ENCODE assay signal across 8 cellular contexts in genomic region chr20:38730989-38731737, GRCh38. TPM values are rescaled to one million over a fixed set of nuclear protein-coding genes. Genes with fewer than 3 reads are reported as not detected.
DNase-seq lines count a peak whose midpoint lies in the region; ATAC-seq and TF ChIP-seq lines count a peak whose summit lies in the region.

No MANE protein-coding gene starts in this region.

- H3K4me3 ChIP-seq in GM23248 (peak overlapping the region; percentile 33), coronary artery (peak overlapping the region; percentile 66), lung (no peak overlapping the region)

- H3K4me1 ChIP-seq in GM23248 (ENCODE audit: insufficient read depth), result no peaks in the 10 kb centered on the region
- peaks cover 0 to 13% of the 10 kb centered on the region in 2 donors for H3K4me1 ChIP-seq in lung (ENCODE audit: control insufficient read depth in 2 of 2, insufficient read depth in 2 of 2, low read length in 2 of 2)

- H3F3A ChIP-seq in GM23248 (ENCODE audit: insufficient read depth), result no peaks in the 10 kb centered on the region

- DNase-seq in GM23248 (peak; percentile 55), NCI-H2171 (lab: John Stamatoyannopoulos, UW) (peak; percentile 94), coronary artery (ENCODE audit: low spot score) (no peak), lung (ENCODE audit: low spot score) (peak; percentile 60)
- peak; percentile 72 to 76 for DNase-seq in activated CD4-positive, alpha-beta T cell treated with anti-CD3 and anti-CD28 coated beads for 4 hours
- DNase-seq in stimulated activated CD8-positive, alpha-beta memory T cell treated with anti-CD3 and anti-CD28 coated beads, Interleukin-12 subunit alpha, Interleukin-12 subunit beta, amount 100 ng/mL, for 1 hour (ENCODE audit: low read depth), result peak; percentile 63

- ATAC-seq in lung (ENCODE audit: insufficient read depth, low FRiP score), result peak; percentile 69
- no peak for ATAC-seq in HG03175 (IDR thresholded peaks at IDR 0.05; ENCODE audit: unreplicated experiment)

- H3K36me3 ChIP-seq in GM23248 (ENCODE audit: low read depth) (no peaks in the 10 kb centered on the region), lung (ENCODE audit: control insufficient read depth in 2 of 2, insufficient read depth in 2 of 2, low read length in 2 of 2) (no peaks in the 10 kb centered on the region)

- peak overlapping the region; percentile 43 for H3K4me2 ChIP-seq in GM23248 (ENCODE audit: unreplicated experiment)

- no peak overlapping the region for H3K9ac ChIP-seq in GM23248

- in situ Hi-C loops in GM23248 (cut with MboI), result no loop called here

- H3K27ac ChIP-seq in C4-2B (peak overlapping the region; percentile 6; the same call in 1 of the 2 replicates), GM23248 (no peak overlapping the region), coronary artery (no peak overlapping the region), lung (ENCODE audit: low read depth in 1 of 2, low read length in 1 of 2) (no peak overlapping the region)

- 2 to 3% methylated on average over 35 to 40 of the region's 40 CpGs for WGBS in GM23248 (ENCODE audit: low coverage in 1 of 2, low lambda C conversion rate in 2 of 2, missing lambda C conversion rate in 2 of 2), 2 experiments
- WGBS in lung, 2 donors, result 1% methylated on average over 40 of the region's 40 CpGs

- peak; percentile 100 for TF ChIP-seq CTCF in C4-2B (conservative IDR thresholded peaks at IDR 0.05)
- TF ChIP-seq CTCF in coronary artery (IDR thresholded peaks at IDR 0.05), result peak; percentile 95
- peak; percentile 69 for TF ChIP-seq CTCF in lung (IDR thresholded peaks at IDR 0.05; ENCODE audit: control extremely low read depth, extremely low read depth)

- no peaks in the 10 kb centered on the region for H3K9me3 ChIP-seq in GM23248 (ENCODE audit: low read depth)
- H3K9me3 ChIP-seq in lung (ENCODE audit: control insufficient read depth in 2 of 2, insufficient read depth in 1 of 2, low read length in 1 of 2), result peaks cover 0 to 13% of the 10 kb centered on the region in 2 donors

- H3K27me3 ChIP-seq in GM23248 (replicated peaks; ENCODE audit: insufficient read depth) (peaks cover 94% of the 10 kb centered on the region), lung (ENCODE audit: control insufficient read depth, insufficient read depth) (peaks cover 8% of the 10 kb centered on the region)

- H4K20me1 ChIP-seq in GM23248 (ENCODE audit: insufficient read depth), result no peaks in the 10 kb centered on the region

- H2AFZ ChIP-seq in GM23248, result peak overlapping the region; percentile 39

- H3K79me2 ChIP-seq in GM23248 (ENCODE audit: insufficient read depth), result no peaks in the 10 kb centered on the region

- H3K9me2 ChIP-seq in GM23248 (ENCODE audit: insufficient read depth), result no peaks in the 10 kb centered on the region

RNA-seq across cellular contexts. Expression of gene SLC32A1, which starts 6.9 kb away (rescaled TPM):
- not detected in 2 replicates for total RNA-seq in GM23248 (2014; rRNA removed; shearing (Covaris generic))
- polyA plus RNA-seq in GM23248 (2016; fragmentation: Nextera tagmentation; extraction: Ambion mirVana) (not detected in 2 replicates), lung (not detected)
- total RNA-seq in lung, result not detected

RNA-seq across cellular contexts. Expression of gene ACTR5, which starts 17.1 kb away (rescaled TPM):
- 3.0 and 5.1 TPM in 2 replicates for total RNA-seq in GM23248 (2014; rRNA removed; shearing (Covaris generic))
- 3.4 and 4.0 TPM in 2 replicates for polyA plus RNA-seq in GM23248 (2016; fragmentation: Nextera tagmentation; extraction: Ambion mirVana)
- total RNA-seq in lung, result 1 to 10 TPM; 6.7 to 9.5 TPM
- polyA plus RNA-seq in lung, result 1 to 10 TPM; 5.3 to 6.1 TPM
